Comparison of ENCODE assay signal across 10 cellular contexts in genomic region chr5:154779105-154779504, GRCh38. TPM values are rescaled to one million over a fixed set of nuclear protein-coding genes. Genes with fewer than 3 reads are reported as not detected.
DNase-seq lines count a peak whose midpoint lies in the region; ATAC-seq, FAIRE-seq and TF ChIP-seq lines count a peak whose summit lies in the region.
"Had no signal": no experiment of that assay in that cellular context is flagged by ENCODE, and none has a peak within 500 bp of the region (broad histone marks: within the 10 kb centered on the region; RNA-seq: fewer than 3 reads in every experiment).

No MANE protein-coding gene starts in this region.

- ATAC-seq in GM18511 (IDR thresholded peaks at IDR 0.05; ENCODE audit: unreplicated experiment) = no peak

- 43 to 54% (median 47%) methylated on average over 4 of the region's 4 CpGs for WGBS in adrenal gland, 4 donors
- 83 to 90% methylated on average over 4 of the region's 4 CpGs for WGBS in testis, 2 donors

- CTCF ChIA-PET in HEK293 (lab: Yijun Ruan, JAX) = no interaction called here

- H3K36me3 ChIP-seq in HEK293 (ENCODE audit: control insufficient read depth in 2 of 2, insufficient read depth in 1 of 2, low read length in 2 of 2) = no peaks in the 10 kb centered on the region
- no peaks in the 10 kb centered on the region for H3K36me3 ChIP-seq in adrenal gland (replicated peaks in 1 of 2)
- no peaks in the 10 kb centered on the region for H3K36me3 ChIP-seq in vagina
- H3K36me3 ChIP-seq in testis (ENCODE audit: low read depth, missing control alignments) = no peaks in the 10 kb centered on the region

- intact Hi-C loops in adrenal gland (cut with DNase I) (no loop called here), vagina (cut with DNase I) (no loop called here), testis (cut with DNase I; ENCODE audit: low total_unique reads) (no loop called here)

- H3K27ac ChIP-seq in HEK293 (ENCODE audit: extremely low read depth, low read depth, low read length) (no peak overlapping the region), adrenal gland (peak overlapping the region in 3 of 5 donors; percentile 26 to 53 (median 49)), vagina (no peak overlapping the region), testis (no peak overlapping the region)

- POLR2A ChIA-PET in HEK293 (lab: Yijun Ruan, JAX) = interaction anchor here (1.2 kb wide), 1 partner anchor 12 kb away, joined by 5 read pairs; no protein-coding TSS in a partner anchor

- FAIRE-seq in D721Med (lab: Jason Lieb, UNC) = no peak
- FAIRE-seq: G401.6 had no signal

- H3K4me1 ChIP-seq in HEK293 (ENCODE audit: control insufficient read depth, insufficient read depth, low read length) = peaks cover 40% of the 10 kb centered on the region
- H3K4me1 ChIP-seq in adrenal gland (replicated peaks in 1 of 2) = peaks cover 50 to 77% of the 10 kb centered on the region in 2 donors
- peaks cover 90% of the 10 kb centered on the region for H3K4me1 ChIP-seq in vagina
- peaks cover 28% of the 10 kb centered on the region for H3K4me1 ChIP-seq in testis

- no peaks in the 10 kb centered on the region for H3K9me3 ChIP-seq in HEK293 (ENCODE audit: control insufficient read depth, insufficient read depth, low read depth, low read length)
- no peaks in the 10 kb centered on the region for H3K9me3 ChIP-seq in adrenal gland (replicated peaks in 1 of 3)
- H3K9me3 ChIP-seq in vagina = no peaks in the 10 kb centered on the region
- H3K9me3 ChIP-seq in testis = no peaks in the 10 kb centered on the region

- no peak for TF ChIP-seq CTCF in HEK293 (tag by site-specific recombination; IDR thresholded peaks at IDR 0.05)
- no peak for TF ChIP-seq CTCF in adrenal gland (IDR thresholded peaks at IDR 0.05)
- TF ChIP-seq CTCF in vagina (IDR thresholded peaks at IDR 0.05) = no peak
- no peak for TF ChIP-seq CTCF in D721Med (IDR thresholded peaks at IDR 0.05; ENCODE audit: insufficient read depth, missing control alignments)
- no peak for TF ChIP-seq CTCF in testis (IDR thresholded peaks at IDR 0.05)

- DNase-seq in AG08396 (ENCODE audit: low spot score) (peak; percentile 75), adrenal gland (peak in 6 of 7 donors; percentile 59 to 73 (median 71)), kidney glomerular epithelial cell (lab: John Stamatoyannopoulos, UW) (peak; percentile 73), vagina (ENCODE audit: extremely low spot score in 2 of 2) (no peak), D721Med (ENCODE audit: insufficient read length, low spot score) (no peak), testis (no peak)
- DNase-seq: NCI-H187 treated with DMSO at 0.1 percent for 48 hours had no signal

- TF ChIP-seq POLR2A in adrenal gland (IDR thresholded peaks at IDR 0.05) = no peak
- no peak for TF ChIP-seq POLR2A in vagina (IDR thresholded peaks at IDR 0.05)
- TF ChIP-seq POLR2A in testis (IDR thresholded peaks at IDR 0.05) = no peak

- H3K27me3 ChIP-seq in adrenal gland (no peaks in the 10 kb centered on the region), vagina (no peaks in the 10 kb centered on the region), testis (no peaks in the 10 kb centered on the region)

- H3K4me3 ChIP-seq in HEK293 (ENCODE audit: low read depth, low read length) = no peak overlapping the region
- H3K4me3 ChIP-seq in adrenal gland = no peak overlapping the region
- no peak overlapping the region for H3K4me3 ChIP-seq in vagina
- no peak overlapping the region for H3K4me3 ChIP-seq in testis

TF ChIP-seq in HEK293, 187 proteins besides CTCF, POLR2A, EP300 and RAD21 (continues in another document):
- TF ChIP-seq ZNF184 (tag by site-specific recombination; IDR thresholded peaks at IDR 0.05) (0 out of 2 replicates have a peak, but pooled peaks have one; percentile 34), FEZF1 (tag by site-specific recombination; IDR thresholded peaks at IDR 0.05) (peak; percentile 56), ZNF660 (tag by site-specific recombination; IDR thresholded peaks at IDR 0.05) (0 out of 2 replicates have a peak, but pooled peaks have one; percentile 28), OSR2 (tag by site-specific recombination; IDR thresholded peaks at IDR 0.05) (0 out of 2 replicates have a peak, but pooled peaks have one; percentile 29), ZNF2 (tag by site-specific recombination; IDR thresholded peaks at IDR 0.05) (0 out of 2 replicates have a peak, but pooled peaks have one; percentile 34), ZNF324 (tag by site-specific recombination; IDR thresholded peaks at IDR 0.05) (no peak), ZBTB10 (tag by site-specific recombination; IDR thresholded peaks at IDR 0.05) (no peak), SP7 (tag by site-specific recombination; IDR thresholded peaks at IDR 0.05) (peak; percentile 87), ZXDB (tag by site-specific recombination; IDR thresholded peaks at IDR 0.05) (peak; percentile 64), ZNF10 (tag by site-specific recombination; IDR thresholded peaks at IDR 0.05) (no peak), ZBTB21 (tag by site-specific recombination; IDR thresholded peaks at IDR 0.05) (no peak), ZNF610 (tag by site-specific recombination; IDR thresholded peaks at IDR 0.05; ENCODE audit: borderline replicate concordance) (no peak), ZFP69B (tag by site-specific recombination; IDR thresholded peaks at IDR 0.05) (peak; percentile 65; the same call in 1 of the 2 replicates), ZSCAN18 (tag by site-specific recombination; IDR thresholded peaks at IDR 0.05) (no peak)
- TF ChIP-seq, protein P1, sequence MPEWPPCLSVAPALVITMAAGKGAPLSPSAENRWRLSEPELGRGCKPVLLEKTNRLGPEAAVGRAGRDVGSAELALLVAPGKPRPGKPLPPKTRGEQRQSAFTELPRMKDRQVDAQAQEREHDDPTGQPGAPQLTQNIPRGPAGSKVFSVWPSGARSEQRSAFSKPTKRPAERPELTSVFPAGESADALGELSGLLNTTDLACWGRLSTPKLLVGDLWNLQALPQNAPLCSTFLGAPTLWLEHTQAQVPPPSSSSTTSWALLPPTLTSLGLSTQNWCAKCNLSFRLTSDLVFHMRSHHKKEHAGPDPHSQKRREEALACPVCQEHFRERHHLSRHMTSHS (tag by site-specific recombination; IDR thresholded peaks at IDR 0.05) = no peak
- TF ChIP-seq, protein P2, sequence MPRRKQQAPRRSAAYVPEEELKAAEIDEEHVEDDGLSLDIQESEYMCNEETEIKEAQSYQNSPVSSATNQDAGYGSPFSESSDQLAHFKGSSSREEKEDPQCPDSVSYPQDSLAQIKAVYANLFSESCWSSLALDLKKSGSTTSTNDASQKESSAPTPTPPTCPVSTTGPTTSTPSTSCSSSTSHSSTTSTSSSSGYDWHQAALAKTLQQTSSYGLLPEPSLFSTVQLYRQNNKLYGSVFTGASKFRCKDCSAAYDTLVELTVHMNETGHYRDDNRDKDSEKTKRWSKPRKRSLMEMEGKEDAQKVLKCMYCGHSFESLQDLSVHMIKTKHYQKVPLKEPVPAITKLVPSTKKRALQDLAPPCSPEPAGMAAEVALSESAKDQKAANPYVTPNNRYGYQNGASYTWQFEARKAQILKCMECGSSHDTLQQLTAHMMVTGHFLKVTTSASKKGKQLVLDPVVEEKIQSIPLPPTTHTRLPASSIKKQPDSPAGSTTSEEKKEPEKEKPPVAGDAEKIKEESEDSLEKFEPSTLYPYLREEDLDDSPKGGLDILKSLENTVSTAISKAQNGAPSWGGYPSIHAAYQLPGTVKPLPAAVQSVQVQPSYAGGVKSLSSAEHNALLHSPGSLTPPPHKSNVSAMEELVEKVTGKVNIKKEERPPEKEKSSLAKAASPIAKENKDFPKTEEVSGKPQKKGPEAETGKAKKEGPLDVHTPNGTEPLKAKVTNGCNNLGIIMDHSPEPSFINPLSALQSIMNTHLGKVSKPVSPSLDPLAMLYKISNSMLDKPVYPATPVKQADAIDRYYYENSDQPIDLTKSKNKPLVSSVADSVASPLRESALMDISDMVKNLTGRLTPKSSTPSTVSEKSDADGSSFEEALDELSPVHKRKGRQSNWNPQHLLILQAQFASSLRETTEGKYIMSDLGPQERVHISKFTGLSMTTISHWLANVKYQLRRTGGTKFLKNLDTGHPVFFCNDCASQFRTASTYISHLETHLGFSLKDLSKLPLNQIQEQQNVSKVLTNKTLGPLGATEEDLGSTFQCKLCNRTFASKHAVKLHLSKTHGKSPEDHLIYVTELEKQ (tag by site-specific recombination; IDR thresholded peaks at IDR 0.05; ENCODE audit: borderline replicate concordance) = peak; percentile 48; the same call in 1 of the 2 replicates

RNA-seq across cellular contexts. Expression of gene LARP1, which starts 23.9 kb away (rescaled TPM):
- total RNA-seq in adrenal gland = 100 to 1,000 TPM; 105 to 209 (median 157) TPM
- polyA plus RNA-seq in adrenal gland = 100 to 1,000 TPM in 1 of 3 donors, 10 to 100 TPM in 2; 30.5 to 152 (median 55.7) TPM
- total RNA-seq in vagina = 98.0 TPM
- 100 to 1,000 TPM; 169 to 174 TPM for total RNA-seq in testis
- 118 TPM for polyA plus RNA-seq in testis (ENCODE audit: insufficient read depth, low read depth, low replicate concordance)

Comparison
In these comparisons a context has a peak if more than half of its experiments do, and no peak if none do; other contexts are left out.
1. DNase-seq: peak in AG08396 (single experiment), adrenal gland (6 of 7) and kidney glomerular epithelial cell (single experiment); none in vagina (0 of 2), D721Med (single experiment) and testis (single experiment).
2. H3K27ac ChIP-seq: peak in adrenal gland (3 of 5); none in HEK293 (single experiment), vagina (single experiment) and testis (0 of 2).